Comparison of ENCODE assay signal across 19 cellular contexts in genomic region chr7:12648704-12649261, GRCh38. TPM values are rescaled to one million over a fixed set of nuclear protein-coding genes. Genes with fewer than 3 reads are reported as not detected.
DNase-seq lines count a peak whose midpoint lies in the region; ATAC-seq and TF ChIP-seq lines count a peak whose summit lies in the region.
"Had no signal": no experiment of that assay in that cellular context is flagged by ENCODE, and none has a peak within 500 bp of the region (broad histone marks: within the 10 kb centered on the region; RNA-seq: fewer than 3 reads in every experiment).

No MANE protein-coding gene starts in this region.

- intact Hi-C loops in Calu3 (cut with micrococcal nuclease; ENCODE audit: unreplicated experiment): loop anchor here (5.0 kb wide), 1 partner anchor 154 kb away; no protein-coding TSS in a partner anchor

- H2AK5ac ChIP-seq in mesendoderm (ENCODE audit: low read length): no peak overlapping the region

- BruUV-seq in Calu3 (replicated peaks; lab: Mats Ljungman, UMichigan): no TSS peak

- H3K4me3 Mint-ChIP-seq in Calu3 (ENCODE audit: low read depth, unreplicated experiment): peak overlapping the region; percentile 34
- H3K4me3 Mint-ChIP-seq: CD8-positive, alpha-beta memory T cell; IgD-negative memory B cell had no signal

- H3K18ac ChIP-seq in mesendoderm (ENCODE audit: low read length): no peak overlapping the region

- no peak overlapping the region for H2BK120ac ChIP-seq in mesendoderm (ENCODE audit: low read depth, low read length)

- H3K4ac ChIP-seq in mesendoderm (ENCODE audit: low read depth, low read length): no peak overlapping the region

- in situ Hi-C loops in KBM-7 (cut with MboI; ENCODE audit: low pct_unique_long_range_greater_than_20kb, low sequenced_read_pairs): loop anchor here (25.0 kb wide), 1 partner anchor 614 kb away; no protein-coding TSS in a partner anchor

- H2BK5ac ChIP-seq in mesendoderm (ENCODE audit: low read length): no peak overlapping the region

- H3K4me1 ChIP-seq in NT2/D1 (ENCODE audit: insufficient read depth, insufficient read length): no peaks in the 10 kb centered on the region
- H3K4me1 ChIP-seq in mesendoderm (ENCODE audit: control insufficient read depth, low read depth, low read length): no peaks in the 10 kb centered on the region

- DNase-seq in Calu3: no peak
- peak; percentile 38 for DNase-seq in NT2/D1 (ENCODE audit: low read depth, low spot score)
- peak; percentile 53 for DNase-seq in mesendoderm
- no peak for DNase-seq in KBM-7
- DNase-seq in NOMO-1 treated with DMSO at 0.1 percent for 48 hours (lab: John Stamatoyannopoulos, UW; ENCODE audit: unreplicated experiment): no peak
- DNase-seq: CD8-positive, alpha-beta memory T cell; GDM1; Kasumi-1; NCI-H1417 treated with DMSO at 0.1 percent for 48 hours; NCI-H187; NCI-H446; NCI-H526; SJCRH30 had no signal

- no peaks in the 10 kb centered on the region for H3K79me1 ChIP-seq in mesendoderm (ENCODE audit: low read length)

- no peaks in the 10 kb centered on the region for H3K9me3 ChIP-seq in NT2/D1 (ENCODE audit: insufficient read depth, low read length)
- H3K9me3 ChIP-seq: SJCRH30 had no signal

- H3K36me3 ChIP-seq in NT2/D1 (ENCODE audit: insufficient read depth, insufficient read length, low read length): no peaks in the 10 kb centered on the region
- no peaks in the 10 kb centered on the region for H3K36me3 ChIP-seq in mesendoderm (ENCODE audit: control insufficient read depth, insufficient read depth, low read length)
- H3K36me3 ChIP-seq: SJCRH30 had no signal

- no peak overlapping the region for H4K8ac ChIP-seq in mesendoderm (ENCODE audit: low read depth, low read length)

- no peak overlapping the region for H3K56ac ChIP-seq in mesendoderm (ENCODE audit: low read length)

- H4K5ac ChIP-seq in mesendoderm (ENCODE audit: low read length): no peak overlapping the region

- peaks cover 27% of the 10 kb centered on the region for H3K36me3 Mint-ChIP-seq in Calu3 (ENCODE audit: insufficient read depth, unreplicated experiment)
- H3K36me3 Mint-ChIP-seq: CD8-positive, alpha-beta memory T cell; IgD-negative memory B cell had no signal

- H3K27me3 ChIP-seq in NT2/D1 (ENCODE audit: insufficient read depth, insufficient read length) (no peaks in the 10 kb centered on the region), mesendoderm (ENCODE audit: insufficient read depth, low read length, poor library complexity) (no peaks in the 10 kb centered on the region)
- H3K27me3 ChIP-seq: SJCRH30 had no signal

- H3K4me1 Mint-ChIP-seq in Calu3 (ENCODE audit: low read depth, unreplicated experiment): peaks cover 71% of the 10 kb centered on the region
- H3K4me1 Mint-ChIP-seq: CD8-positive, alpha-beta memory T cell had no signal

- TF ChIP-seq CTCF in Calu3 (IDR thresholded peaks at IDR 0.05; ENCODE audit: unreplicated experiment) (no peak), VCaP (conservative IDR thresholded peaks at IDR 0.05) (no peak)

- no peak overlapping the region for H3K23ac ChIP-seq in mesendoderm (ENCODE audit: low read length)

- H2BK15ac ChIP-seq in mesendoderm (replicated peaks; ENCODE audit: low read depth): no peak overlapping the region

- no peaks in the 10 kb centered on the region for H3K27me3 Mint-ChIP-seq in Calu3 (ENCODE audit: unreplicated experiment)
- H3K27me3 Mint-ChIP-seq: CD8-positive, alpha-beta memory T cell; IgD-negative memory B cell had no signal

- CTCF ChIA-PET in Calu3 (lab: Charles Lee): interaction anchor here (1.0 to 2.0 kb wide), 3 partner anchors 38 to 177 kb away, joined by 3 to 17 read pairs (median 12); partner anchors contain the start of gene ARL4A

- no CpG with 5 or more reads among the region's 4 CpGs for WGBS in mesendoderm (ENCODE audit: extremely low coverage, insufficient coverage, low lambda C conversion rate)

- H3K27ac ChIP-seq in VCaP (peak overlapping the region; percentile 81), mesendoderm (ENCODE audit: low read depth, low read length) (no peak overlapping the region)
- H3K27ac ChIP-seq: C4-2B, SJCRH30 had no signal

- H3K9me3 Mint-ChIP-seq in Calu3 (ENCODE audit: low read depth, unreplicated experiment): no peaks in the 10 kb centered on the region
- H3K9me3 Mint-ChIP-seq: CD8-positive, alpha-beta memory T cell had no signal

- no peak overlapping the region for H3K9ac ChIP-seq in NT2/D1 (ENCODE audit: insufficient read length, low read depth)
- H3K9ac ChIP-seq in mesendoderm (ENCODE audit: low read length): no peak overlapping the region

- H3K4me3 ChIP-seq in NT2/D1 (ENCODE audit: insufficient read length, low read depth) (no peak overlapping the region), mesendoderm (ENCODE audit: low read length) (no peak overlapping the region)
- H3K4me3 ChIP-seq: SJCRH30 had no signal

- peak overlapping the region; percentile 81 for H3K27ac Mint-ChIP-seq in Calu3 (ENCODE audit: unreplicated experiment)
- H3K27ac Mint-ChIP-seq: CD8-positive, alpha-beta memory T cell had no signal

- H3K79me2 ChIP-seq in mesendoderm (ENCODE audit: control insufficient read depth, insufficient read depth, low read length): no peaks in the 10 kb centered on the region

- ATAC-seq in HG02798 (IDR thresholded peaks at IDR 0.05; ENCODE audit: poor library complexity, unreplicated experiment) (no peak), HG03565 (IDR thresholded peaks at IDR 0.05; ENCODE audit: unreplicated experiment) (no peak)
- ATAC-seq: Panc1 had no signal

- no peak overlapping the region for H3K4me2 ChIP-seq in mesendoderm (ENCODE audit: low read length)

RNA-seq across cellular contexts. Expression of gene ARL4A, which starts 38.6 kb away (rescaled TPM):
- 30.6 and 31.9 TPM in 2 replicates for total RNA-seq in Calu3 (2022)
- 18.5 TPM for polyA plus RNA-seq in mesendoderm (2013, experiment 1 of 2)
- polyA plus RNA-seq in mesendoderm (2013, experiment 2 of 2): 21.7 TPM

Comparison
In these comparisons a context has a peak if more than half of its experiments do, and no peak if none do; other contexts are left out.
1. DNase-seq: peak in NT2/D1 (single experiment) and mesendoderm (single experiment); none in Calu3 (single experiment), KBM-7 (single experiment) and NOMO-1 treated with DMSO at 0.1 percent for 48 hours (single experiment).